1 cellular context compared by ENCODE assay signal in the genomic region with DNA sequence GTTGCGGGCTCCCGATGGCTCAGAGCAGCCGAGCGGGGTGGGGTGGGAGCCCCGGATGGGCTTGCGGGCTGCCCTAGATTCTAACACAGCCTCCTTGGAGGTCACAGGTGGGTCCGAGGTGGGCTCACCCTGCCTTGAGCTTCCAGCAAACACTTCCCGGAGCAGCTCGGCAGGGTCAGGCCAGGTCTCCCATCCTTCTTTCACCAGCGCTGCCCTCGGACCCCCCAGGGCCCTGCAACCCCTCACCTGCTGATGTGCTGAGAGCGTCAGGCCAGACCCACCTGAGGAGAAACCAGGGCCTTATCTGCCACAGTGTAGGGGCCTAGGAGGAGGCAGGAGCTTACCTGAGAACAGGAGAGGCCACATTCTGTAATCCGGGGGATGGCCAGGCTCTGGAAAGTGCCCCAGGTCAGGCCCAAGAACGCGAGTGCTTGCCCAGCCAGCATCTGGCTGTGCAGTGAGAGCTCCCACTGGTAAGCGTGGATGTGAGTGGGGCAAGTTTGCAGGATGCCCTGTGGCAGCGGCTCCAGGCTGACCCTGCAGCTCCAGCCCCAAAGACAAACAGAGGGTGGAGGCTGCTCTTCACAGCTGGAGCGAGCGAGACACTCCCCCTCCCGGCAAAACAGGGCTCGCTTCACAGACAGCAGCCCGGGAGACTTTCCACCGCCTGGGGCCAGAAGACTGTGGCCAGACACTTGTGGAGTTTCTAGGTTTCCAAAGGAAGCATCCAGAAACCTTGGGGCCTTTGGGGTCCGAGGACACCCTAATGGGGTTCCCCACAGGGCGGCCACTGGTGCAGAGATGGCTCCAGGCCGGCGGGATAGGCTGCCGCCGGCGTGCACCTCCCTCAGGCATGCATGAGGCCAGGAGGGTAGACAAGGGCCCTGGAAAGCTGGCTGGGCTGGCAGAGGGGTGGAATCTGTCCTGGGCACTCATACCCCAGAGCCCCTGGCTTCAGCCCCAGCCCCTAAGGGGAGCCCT.
TF ChIP-seq lines count a peak whose summit lies in the region.

Gene IL17REL, minus strand, starts transcription at position 565 of the 981 bp plus-strand sequence. Its CDS starts 119 bp downstream, at position 446.

TF ChIP-seq in IMR-90, 13 proteins besides CTCF, POLR2A, EP300 and RAD21 (continued from another document):
- TF ChIP-seq MAZ (IDR thresholded peaks at IDR 0.05; ENCODE audit: borderline replicate concordance, low read depth, low read length) (no peak), CHD1 (IDR thresholded peaks at IDR 0.05; ENCODE audit: low read depth, low read length) (no peak), MAFK (IDR thresholded peaks at IDR 0.05; ENCODE audit: low read depth, low read length) (no peak)
